12 cellular contexts compared by ENCODE assay signal in the genomic region with DNA sequence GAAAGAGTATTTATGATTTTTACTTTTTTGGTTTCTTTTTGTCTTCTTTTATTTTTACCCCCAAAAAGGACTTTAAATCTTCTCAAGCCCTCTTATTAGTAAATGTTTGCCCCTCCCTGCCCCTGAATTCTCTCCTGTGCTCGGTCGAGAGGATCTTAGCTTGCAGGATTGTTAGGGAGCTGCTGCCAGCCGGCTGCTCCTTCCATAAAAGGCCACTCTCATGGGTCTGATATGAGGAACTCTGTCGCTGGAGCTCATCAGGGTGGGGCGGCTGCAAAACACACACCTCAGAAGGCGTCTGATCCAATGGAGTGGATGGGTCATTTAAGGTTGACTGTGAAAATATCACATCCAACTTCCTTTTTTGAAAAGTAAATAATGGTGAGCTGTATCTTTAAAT. TPM values are rescaled to one million over a fixed set of nuclear protein-coding genes. Genes with fewer than 3 reads are reported as not detected.
A peak's percentile ranks its signal among the peaks of the same experiment; 100 is the strongest.
DNase-seq lines count a peak whose midpoint lies in the region; ATAC-seq and TF ChIP-seq lines count a peak whose summit lies in the region.
"Had no signal": no experiment of that assay in that cellular context is flagged by ENCODE, and none has a peak within 500 bp of the region (broad histone marks: within the 10 kb centered on the region; RNA-seq: fewer than 3 reads in every experiment).

No MANE protein-coding gene starts in this region.

- no peaks in the 10 kb centered on the region for H3K9me3 ChIP-seq in right cardiac atrium (ENCODE audit: control insufficient read depth, low read length)
- H3K9me3 ChIP-seq in stomach, result no peaks in the 10 kb centered on the region
- peaks cover 0 to 4% of the 10 kb centered on the region in 2 donors for H3K9me3 ChIP-seq in neuronal stem cell (replicated peaks in 1 of 2; ENCODE audit: control insufficient read depth in 2 of 2, insufficient read depth in 1 of 2, low read depth in 1 of 2, low read length in 2 of 2)

- POLR2A ChIA-PET in WTC11 (lab: Charles Lee), result interaction anchor here (1.0 to 1.1 kb wide), 2 partner anchors 16 to 22 kb away, joined by 4 read pairs; no protein-coding TSS in a partner anchor

- H2BK120ac ChIP-seq in neuronal stem cell (ENCODE audit: low read depth, low read length), result no peak overlapping the region

- DNase-seq in HL-60 (ENCODE audit: low read depth in 1 of 2, low spot score in 1 of 2) (peak in 1 of 2 experiments; percentile 84), SKM-1 treated with dmso at 0.1 percent for 144 hours (lab: John Stamatoyannopoulos, UW; ENCODE audit: unreplicated experiment) (peak; percentile 42), right cardiac atrium (peak; percentile 47 to 77 (median 76)), stomach (peak; percentile 68), WTC11 (ENCODE audit: low spot score) (no peak), neuronal stem cell (ENCODE audit: low spot score) (no peak)
- DNase-seq: activated CD8-positive, alpha-beta memory T cell treated with anti-CD3 and anti-CD28 coated beads, Interleukin-2, amount 10 ng/mL, durations not matched to agents 7 days and 5 days; NCI-H1092 had no signal

- H3K4me1 ChIP-seq in right cardiac atrium (ENCODE audit: control insufficient read depth, insufficient read depth, low read length), result no peaks in the 10 kb centered on the region
- peaks cover 18 to 49% (median 33%) of the 10 kb centered on the region in 4 donors for H3K4me1 ChIP-seq in stomach
- no peaks in the 10 kb centered on the region for H3K4me1 ChIP-seq in neuronal stem cell (ENCODE audit: control insufficient read depth in 2 of 2, insufficient read depth in 1 of 2, low read depth in 1 of 2, low read length in 2 of 2)

- H3K4me3 ChIP-seq in HL-60 (replicated peaks; ENCODE audit: insufficient read depth, low read length) (no peak overlapping the region), right cardiac atrium (ENCODE audit: low read length) (no peak overlapping the region), stomach (no peak overlapping the region), neuronal stem cell (ENCODE audit: low read length in 2 of 2) (no peak overlapping the region)

- H3K27ac ChIP-seq in HL-60 (replicated peaks) (peak overlapping the region; percentile 38), right cardiac atrium (ENCODE audit: low read length) (peak overlapping the region; percentile 40), stomach (peak overlapping the region; percentile 59 to 80 (median 79)), neuronal stem cell (replicated peaks; ENCODE audit: low read length) (no peak overlapping the region)

- no peak overlapping the region for H3K4ac ChIP-seq in neuronal stem cell (ENCODE audit: low read length)

- H3K4me1 Mint-ChIP-seq in WTC11, result peaks cover 29% of the 10 kb centered on the region
- H3K4me1 Mint-ChIP-seq: activated CD8-positive, alpha-beta memory T cell treated with anti-CD3 and anti-CD28 coated beads, Interleukin-2, amount 10 ng/mL, durations not matched to agents 7 days and 5 days had no signal

- 14% methylated on average over 6 of the region's 6 CpGs for WGBS in right cardiac atrium
- WGBS in stomach, 5 donors, result 11 to 21% (median 21%) methylated on average over 6 of the region's 6 CpGs
- no CpG with 5 or more reads among the region's 6 CpGs for WGBS in neuronal stem cell (ENCODE audit: extremely low coverage in 2 of 2, insufficient read length in 2 of 2, insufficient replicate concordance in 1 of 2), 2 donors

- no peak overlapping the region for H3K27ac Mint-ChIP-seq in WTC11
- H3K27ac Mint-ChIP-seq: activated CD8-positive, alpha-beta memory T cell treated with anti-CD3 and anti-CD28 coated beads, Interleukin-2, amount 10 ng/mL, durations not matched to agents 7 days and 5 days had no signal

- no peak overlapping the region for H3K14ac ChIP-seq in neuronal stem cell (ENCODE audit: low read length)

- no peak overlapping the region for H2BK15ac ChIP-seq in neuronal stem cell (ENCODE audit: low read length)

- intact Hi-C loops in right cardiac atrium (cut with DNase I) (no loop called here), stomach (cut with DNase I; ENCODE audit: low total_unique reads) (no loop called here)

- no peak overlapping the region for H2BK12ac ChIP-seq in neuronal stem cell (ENCODE audit: low read length)

- no peaks in the 10 kb centered on the region for H3K36me3 Mint-ChIP-seq in WTC11
- H3K36me3 Mint-ChIP-seq: activated CD8-positive, alpha-beta memory T cell treated with anti-CD3 and anti-CD28 coated beads, Interleukin-2, amount 10 ng/mL, durations not matched to agents 7 days and 5 days had no signal

- no peak overlapping the region for H3K4me2 ChIP-seq in neuronal stem cell (ENCODE audit: insufficient read depth, low read length, poor library complexity, severe bottlenecking)

- H2BK5ac ChIP-seq in neuronal stem cell (ENCODE audit: low read length), result no peak overlapping the region

- H3K27me3 Mint-ChIP-seq in WTC11 (ENCODE audit: low read depth), result no peaks in the 10 kb centered on the region; the same call in 1 of the 2 replicates

- TF ChIP-seq CTCF in HL-60 (IDR thresholded peaks at IDR 0.05; ENCODE audit: insufficient read depth, low read length) (no peak), stomach (IDR thresholded peaks at IDR 0.05) (no peak), WTC11 (IDR thresholded peaks at IDR 0.05) (no peak)

- TF ChIP-seq POLR2A in stomach (IDR thresholded peaks at IDR 0.05), result no peak

- ATAC-seq in right cardiac atrium, result peak; percentile 67 to 82
- ATAC-seq in WTC11, result no peak
- no peak for ATAC-seq in HG03378 (IDR thresholded peaks at IDR 0.05; ENCODE audit: unreplicated experiment)
- no peak for ATAC-seq in HG03108 (IDR thresholded peaks at IDR 0.05; ENCODE audit: unreplicated experiment)
- ATAC-seq: activated CD8-positive, alpha-beta memory T cell treated with anti-CD3 and anti-CD28 coated beads, Interleukin-2, amount 10 ng/mL, durations not matched to agents 7 days and 5 days had no signal

- no peaks in the 10 kb centered on the region for H3K79me1 ChIP-seq in neuronal stem cell (ENCODE audit: low read depth, low read length)

- H3K23ac ChIP-seq in neuronal stem cell (ENCODE audit: low read depth, low read length, poor library complexity), result no peak overlapping the region

- no peaks in the 10 kb centered on the region for H3K9me3 Mint-ChIP-seq in WTC11

- CTCF ChIA-PET in WTC11 (lab: Charles Lee), result interaction anchor here (0.9 kb wide), 1 partner anchor 37 kb away, joined by 3 read pairs; no protein-coding TSS in a partner anchor

- H4K8ac ChIP-seq in neuronal stem cell (ENCODE audit: low read depth, low read length), result no peak overlapping the region

- H3K27me3 ChIP-seq in HL-60 (ENCODE audit: insufficient read depth, poor library complexity, severe bottlenecking) (no peaks in the 10 kb centered on the region), right cardiac atrium (ENCODE audit: control insufficient read depth, insufficient read depth) (no peaks in the 10 kb centered on the region), stomach (no peaks in the 10 kb centered on the region), neuronal stem cell (ENCODE audit: control insufficient read depth in 3 of 3, insufficient read depth in 3 of 3, low read depth in 1 of 3, low read length in 3 of 3) (peaks cover 0 to 8% (median 0%) of the 10 kb centered on the region in 3 experiments)

- no peak overlapping the region for H4K91ac ChIP-seq in neuronal stem cell (ENCODE audit: low read depth, low read length, poor library complexity)

- H3K36me3 ChIP-seq in stomach, result peaks cover 40 to 51% (median 42%) of the 10 kb centered on the region in 4 donors
- H3K36me3 ChIP-seq in neuronal stem cell (replicated peaks in 1 of 2; ENCODE audit: control insufficient read depth in 2 of 2, insufficient read depth in 2 of 2, low read length in 2 of 2), result no peaks in the 10 kb centered on the region

- H2AFZ ChIP-seq in neuronal stem cell (ENCODE audit: low read length), result no peak overlapping the region

- H3K9ac ChIP-seq in neuronal stem cell (ENCODE audit: low read depth, low read length, poor library complexity), result no peak overlapping the region

- no peak overlapping the region for H3K4me3 Mint-ChIP-seq in WTC11
- H3K4me3 Mint-ChIP-seq: activated CD8-positive, alpha-beta memory T cell treated with anti-CD3 and anti-CD28 coated beads, Interleukin-2, amount 10 ng/mL, durations not matched to agents 7 days and 5 days had no signal

- no peak overlapping the region for H3K18ac ChIP-seq in neuronal stem cell (ENCODE audit: low read length)

- peak; percentile 14 for TF ChIP-seq EP300 in stomach (IDR thresholded peaks at IDR 0.05)

- no peak overlapping the region for H2AK5ac ChIP-seq in neuronal stem cell (ENCODE audit: low read depth, low read length)

TF ChIP-seq in WTC11, 78 proteins besides CTCF, POLR2A, EP300 and RAD21 (continues in another document):
- no peak for TF ChIP-seq MYBL2 (CRISPR knock-in tag; IDR thresholded peaks at IDR 0.05)

RNA-seq across cellular contexts. Expression of a gene that starts 8.5 kb away (rescaled TPM):
- total RNA-seq in right cardiac atrium, result 10 to 100 TPM; 37.6 to 54.2 (median 40.3) TPM
- polyA plus RNA-seq in right cardiac atrium, result 30.8 TPM
- total RNA-seq in stomach, result 100 to 1,000 TPM in 3 of 5 donors, 10 to 100 TPM in 2; 27.5 to 471 (median 126) TPM
- 10 to 100 TPM; 47.3 to 76.3 (median 48.3) TPM for polyA plus RNA-seq in stomach
- total RNA-seq in WTC11 (2021), result 4.0 to 6.1 TPM (median 4.5 TPM) in 3 replicates
- 2.3 TPM for polyA plus RNA-seq in neuronal stem cell (2013, experiment 1 of 2)
- 2.3 TPM for polyA plus RNA-seq in neuronal stem cell (2013, experiment 2 of 2)

RNA-seq across cellular contexts. Expression of a gene that starts 17.1 kb away (rescaled TPM):
- under 1 TPM; 0.08 to 0.80 (median 0.50) TPM for total RNA-seq in right cardiac atrium
- polyA plus RNA-seq in right cardiac atrium, result 0.23 TPM
- total RNA-seq in stomach, result 100 to 1,000 TPM in 4 of 5 donors, 10 to 100 TPM in 1; 63.3 to 486 (median 277) TPM
- polyA plus RNA-seq in stomach, result 10 to 100 TPM; 16.6 to 98.0 (median 47.5) TPM
- 97.6 to 108 TPM (median 100 TPM) in 3 replicates for total RNA-seq in WTC11 (2021)
- polyA plus RNA-seq in neuronal stem cell (2013, experiment 1 of 2), result 0.40 TPM
- polyA plus RNA-seq in neuronal stem cell (2013, experiment 2 of 2), result 0.68 TPM
- total RNA-seq: skeletal muscle tissue had no signal

RNA-seq across cellular contexts. Expression of a gene that starts 50.6 kb away (rescaled TPM):
- total RNA-seq in right cardiac atrium (100 to 1,000 TPM in 1 of 4 donors, 10 to 100 TPM in 3; 65.6 to 103 (median 75.9) TPM), stomach (100 to 1,000 TPM in 4 of 5 donors, 10 to 100 TPM in 1; 91.6 to 432 (median 152) TPM), WTC11 (2021) (32.3 to 44.1 TPM (median 32.4 TPM) in 3 replicates)
- polyA plus RNA-seq in right cardiac atrium (41.3 TPM), stomach (10 to 100 TPM; 35.2 to 64.4 (median 38.5) TPM)
- polyA plus RNA-seq in neuronal stem cell (2013, experiment 1 of 2), result 35.2 TPM
- polyA plus RNA-seq in neuronal stem cell (2013, experiment 2 of 2), result 34.5 TPM

RNA-seq across cellular contexts. Expression of a gene that starts 52.3 kb away (rescaled TPM):
- total RNA-seq in right cardiac atrium (under 1 TPM in 3 of 4 donors, not detected in 1; 0.29 to 0.80 (median 0.33) TPM), stomach (1 to 10 TPM in 1 of 5 donors, under 1 TPM in 1, not detected in 3; 0.92 to 8.7 TPM), WTC11 (2021) (0.23 to 0.34 TPM (median 0.28 TPM) in 3 replicates)
- polyA plus RNA-seq in right cardiac atrium (0.27 TPM), stomach (1 to 10 TPM; 1.7 to 5.8 (median 3.2) TPM)
- 0.14 TPM for polyA plus RNA-seq in neuronal stem cell (2013, experiment 1 of 2)
- 0.11 TPM for polyA plus RNA-seq in neuronal stem cell (2013, experiment 2 of 2)
- total RNA-seq: mesenteric fat pad, skeletal muscle tissue had no signal

RNA-seq across cellular contexts. Expression of a gene that starts 59.3 kb away (rescaled TPM):
- total RNA-seq in right cardiac atrium (10 to 100 TPM; 14.2 to 19.5 (median 17.1) TPM), stomach (100 to 1,000 TPM in 1 of 5 donors, 10 to 100 TPM in 4; 15.2 to 115 (median 40.0) TPM), WTC11 (2021) (0.98 to 1.3 TPM (median 1.1 TPM) in 3 replicates)
- polyA plus RNA-seq in right cardiac atrium (17.2 TPM), stomach (10 to 100 TPM; 13.0 to 15.3 (median 15.1) TPM)
- 0.33 TPM for polyA plus RNA-seq in neuronal stem cell (2013, experiment 1 of 2)
- polyA plus RNA-seq in neuronal stem cell (2013, experiment 2 of 2), result 0.28 TPM

Comparison
In these comparisons a context has a peak if more than half of its experiments do, and no peak if none do; other contexts are left out.
1. DNase-seq: peak in SKM-1 treated with dmso at 0.1 percent for 144 hours (single experiment), right cardiac atrium (3 of 3) and stomach (single experiment); none in WTC11 (single experiment) and neuronal stem cell (single experiment).
2. ATAC-seq: peak in right cardiac atrium (2 of 2); none in WTC11 (single experiment), HG03378 (single experiment) and HG03108 (single experiment).
3. RNA of a gene that starts 17.1 kb away (total RNA-seq): 63.3 to 486 TPM in stomach and 97.6 to 108 TPM in WTC11; 0.08 to 0.80 TPM in right cardiac atrium; every median in the first group is over 10 times any median in the second.